In genomic region chr20:59939052-59939878, GRCh38 we compare ENCODE assay signal across 8 cellular contexts. TPM values are rescaled to one million over a fixed set of nuclear protein-coding genes. Genes with fewer than 3 reads are reported as not detected.
DNase-seq lines count a peak whose midpoint lies in the region; ATAC-seq and TF ChIP-seq lines count a peak whose summit lies in the region.

No MANE protein-coding gene starts in this region.

- H3K4me3 ChIP-seq in AG10803 (ENCODE audit: low read length) (peak overlapping the region; percentile 72), HFF-Myc (replicated peaks; ENCODE audit: low read depth, low read length) (peak overlapping the region; percentile 82), retinal pigment epithelial cell (ENCODE audit: low read length) (peak overlapping the region; percentile 80)

- no peak for ATAC-seq in activated CD8-positive, alpha-beta T cell treated with anti-CD3 and anti-CD28 coated beads, Interleukin-2, amount 10 ng/mL, durations not matched to agents 7 days and 5 days
- ATAC-seq in left cardiac atrium: peak; percentile 20 to 30

- no peaks in the 10 kb centered on the region for H3K9me3 Mint-ChIP-seq in activated CD8-positive, alpha-beta T cell treated with anti-CD3 and anti-CD28 coated beads, Interleukin-2, amount 10 ng/mL, durations not matched to agents 7 days and 5 days (ENCODE audit: insufficient read depth)

- CTCF ChIA-PET in activated CD8-positive, alpha-beta T cell treated with anti-CD3 and anti-CD28 coated beads, Interleukin-2, amount 10 ng/mL, durations not matched to agents 7 days and 5 days (lab: Charles Lee): interaction anchor here (1.4 to 3.8 kb wide), 5 partner anchors 10 to 368 kb away, joined by 3 to 32 read pairs (median 7); no protein-coding TSS in a partner anchor

- H3K27me3 Mint-ChIP-seq in activated CD8-positive, alpha-beta T cell treated with anti-CD3 and anti-CD28 coated beads, Interleukin-2, amount 10 ng/mL, durations not matched to agents 7 days and 5 days (ENCODE audit: low read depth): no peaks in the 10 kb centered on the region

- POLR2A ChIA-PET in activated CD8-positive, alpha-beta T cell treated with anti-CD3 and anti-CD28 coated beads, Interleukin-2, amount 10 ng/mL, durations not matched to agents 7 days and 5 days (lab: Charles Lee): interaction anchor here (1.2 to 1.7 kb wide), 2 partner anchors 9 to 118 kb away, joined by 3 to 7 read pairs; no protein-coding TSS in a partner anchor

- TF ChIP-seq CTCF in AG10803 (conservative IDR thresholded peaks at IDR 0.05; ENCODE audit: low read length) (no peak), HFF-Myc (IDR thresholded peaks at IDR 0.05; ENCODE audit: low read depth, low read length, missing control alignments) (no peak), retinal pigment epithelial cell (conservative IDR thresholded peaks at IDR 0.05; ENCODE audit: low read depth, low read length) (no peak)

- H3K36me3 Mint-ChIP-seq in activated CD8-positive, alpha-beta T cell treated with anti-CD3 and anti-CD28 coated beads, Interleukin-2, amount 10 ng/mL, durations not matched to agents 7 days and 5 days (ENCODE audit: low read depth): peaks cover 21% of the 10 kb centered on the region

- H3K4me1 Mint-ChIP-seq in activated CD8-positive, alpha-beta T cell treated with anti-CD3 and anti-CD28 coated beads, Interleukin-2, amount 10 ng/mL, durations not matched to agents 7 days and 5 days (ENCODE audit: low read depth): peaks cover 33% of the 10 kb centered on the region

- DNase-seq in AG10803 (ENCODE audit: low read depth) (no peak), HFF-Myc (ENCODE audit: extremely low read depth, low read depth) (no peak), left cardiac atrium (peak; percentile 32), retinal pigment epithelial cell (ENCODE audit: low read depth) (no peak), ureter (ENCODE audit: low spot score) (no peak), A172 (ENCODE audit: low spot score) (no peak)
- DNase-seq in activated CD8-positive, alpha-beta T cell treated with anti-CD3 and anti-CD28 coated beads, Interleukin-2, amount 10 ng/mL, durations not matched to agents 7 days and 5 days: no peak
- no peak for DNase-seq in NK-92 treated with Interleukin-12 subunit alpha and Interleukin-12 subunit beta, amount 100 ng/mL, for 24 hours (lab: John Stamatoyannopoulos, UW)

- H3K4me3 Mint-ChIP-seq in activated CD8-positive, alpha-beta T cell treated with anti-CD3 and anti-CD28 coated beads, Interleukin-2, amount 10 ng/mL, durations not matched to agents 7 days and 5 days: peak overlapping the region; percentile 92

- peak overlapping the region; percentile 81 for H3K27ac Mint-ChIP-seq in activated CD8-positive, alpha-beta T cell treated with anti-CD3 and anti-CD28 coated beads, Interleukin-2, amount 10 ng/mL, durations not matched to agents 7 days and 5 days

- intact Hi-C loops in left cardiac atrium (cut with DNase I): no loop called here

RNA-seq across cellular contexts. Expression of gene PPP1R3D, which starts 0.8 kb away (rescaled TPM):
- total RNA-seq in activated CD8-positive, alpha-beta T cell treated with anti-CD3 and anti-CD28 coated beads, Interleukin-2, amount 10 ng/mL, durations not matched to agents 7 days and 5 days: 1 to 10 TPM; 6.7 TPM
- total RNA-seq in left cardiac atrium (1 to 10 TPM; 6.0 to 8.3 TPM), ureter (9.2 TPM)
- total RNA-seq in A172 (2014; rRNA removed; shearing (Covaris generic)): 2.3 and 3.4 TPM in 2 replicates

RNA-seq across cellular contexts. Expression of gene FAM217B, which starts 0.9 kb away (rescaled TPM):
- 10 to 100 TPM; 27.0 to 32.5 TPM for total RNA-seq in activated CD8-positive, alpha-beta T cell treated with anti-CD3 and anti-CD28 coated beads, Interleukin-2, amount 10 ng/mL, durations not matched to agents 7 days and 5 days
- total RNA-seq in left cardiac atrium (10 to 100 TPM; 10.2 to 29.0 TPM), ureter (19.7 TPM)
- total RNA-seq in A172 (2014; rRNA removed; shearing (Covaris generic)): 3.8 and 11.5 TPM in 2 replicates

RNA-seq across cellular contexts. Expression of gene SYCP2, which starts 5.8 kb away (rescaled TPM):
- 1 to 10 TPM; 6.5 to 6.6 TPM for total RNA-seq in activated CD8-positive, alpha-beta T cell treated with anti-CD3 and anti-CD28 coated beads, Interleukin-2, amount 10 ng/mL, durations not matched to agents 7 days and 5 days
- 1 to 10 TPM; 1.8 to 2.2 TPM for total RNA-seq in left cardiac atrium
- total RNA-seq in ureter: 3.2 TPM
- total RNA-seq in A172 (2014; rRNA removed; shearing (Covaris generic)): 0.26 and 0.29 TPM in 2 replicates

RNA-seq across cellular contexts. Expression of gene CDH26, which starts 19.0 kb away (rescaled TPM):
- total RNA-seq in activated CD8-positive, alpha-beta T cell treated with anti-CD3 and anti-CD28 coated beads, Interleukin-2, amount 10 ng/mL, durations not matched to agents 7 days and 5 days: under 1 TPM; 0.26 to 0.34 TPM
- total RNA-seq in left cardiac atrium (1 to 10 TPM in 1 of 2 donors, under 1 TPM in 1; 0.84 to 1.4 TPM), ureter (31.0 TPM)
- total RNA-seq in A172 (2014; rRNA removed; shearing (Covaris generic)): not detected in 2 replicates
